11 cellular contexts compared by ENCODE assay signal in the genomic region with DNA sequence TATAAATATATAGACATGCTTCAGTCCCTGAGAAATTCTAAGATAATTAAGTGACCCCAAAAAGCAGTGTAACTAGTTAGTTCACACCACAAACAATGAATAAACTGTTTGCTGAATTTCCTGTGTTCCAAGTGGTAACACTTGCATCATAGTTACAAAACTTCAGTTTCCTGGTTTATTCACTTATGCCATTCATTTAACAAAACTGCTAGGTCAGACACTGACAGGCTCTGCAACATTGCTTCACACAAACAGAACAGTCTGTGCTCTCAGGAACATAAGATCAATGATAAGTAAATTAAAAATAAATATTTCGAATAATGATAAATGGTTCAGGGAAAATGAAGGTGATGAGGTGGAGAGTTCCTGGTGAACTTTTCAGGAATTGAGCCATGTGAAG.
DNase-seq lines count a peak whose midpoint lies in the region; ATAC-seq, FAIRE-seq and TF ChIP-seq lines count a peak whose summit lies in the region.
"Had no signal": no experiment of that assay in that cellular context is flagged by ENCODE, and none has a peak within 500 bp of the region (broad histone marks: within the 10 kb centered on the region; RNA-seq: fewer than 3 reads in every experiment).

No MANE protein-coding gene starts in this region.

- no peak for TF ChIP-seq RAD21 in GM12878 (IDR thresholded peaks at IDR 0.05; ENCODE audit: insufficient read depth, low read depth, low read length)

- H3K9ac ChIP-seq in GM12878 (ENCODE audit: control insufficient read depth, insufficient read depth, low read length): no peak overlapping the region

- POLR2A ChIA-PET in activated CD8-positive, alpha-beta T cell treated with anti-CD3 and anti-CD28 coated beads for 36 hours (lab: Charles Lee): no interaction called here
- POLR2A ChIA-PET in activated CD8-positive, alpha-beta T cell treated with anti-CD3 and anti-CD28 coated beads, Interleukin-2, amount 10 ng/mL, durations not matched to agents 7 days and 5 days (lab: Charles Lee): interaction anchor here (0.5 kb wide), 1 partner anchor 29 kb away, joined by 3 read pairs; no protein-coding TSS in a partner anchor
- POLR2A ChIA-PET in GM12878 (lab: Charles Lee): interaction anchor here (1.0 kb wide), 1 partner anchor 7 kb away, joined by 3 read pairs; no protein-coding TSS in a partner anchor

- no TSS peak for BruUV-seq in GM12878 (replicated peaks; lab: Mats Ljungman, UMichigan)

- no peaks in the 10 kb centered on the region for H3K79me2 ChIP-seq in GM12878 (ENCODE audit: control insufficient read depth, insufficient read depth, low read length)
- no peaks in the 10 kb centered on the region for H3K79me2 ChIP-seq in hepatocyte

- in situ Hi-C loops in GM12878 (cut with MboI): no loop called here

- H3K9me3 ChIP-seq in GM12878 (replicated peaks; ENCODE audit: control insufficient read depth, insufficient read depth, low read length): peaks cover 3% of the 10 kb centered on the region; the same call in 2 of the 3 replicates
- H3K9me3 ChIP-seq in hepatocyte (ENCODE audit: low read depth): no peaks in the 10 kb centered on the region
- H3K9me3 ChIP-seq in thoracic aorta: peaks cover 7% of the 10 kb centered on the region
- peaks cover 6% of the 10 kb centered on the region for H3K9me3 ChIP-seq in WERI-Rb-1 (ENCODE audit: severe bottlenecking)
- no peaks in the 10 kb centered on the region for H3K9me3 ChIP-seq in prostate gland

- peaks cover 55% of the 10 kb centered on the region for H3K4me1 Mint-ChIP-seq in activated CD8-positive, alpha-beta T cell treated with anti-CD3 and anti-CD28 coated beads for 36 hours (ENCODE audit: low read depth)
- H3K4me1 Mint-ChIP-seq in activated CD8-positive, alpha-beta T cell treated with anti-CD3 and anti-CD28 coated beads, Interleukin-2, amount 10 ng/mL, durations not matched to agents 7 days and 5 days (ENCODE audit: low read depth): no peaks in the 10 kb centered on the region
- H3K4me1 Mint-ChIP-seq: central memory CD8-positive, alpha-beta T cell had no signal

- intact Hi-C loops in activated CD8-positive, alpha-beta T cell treated with anti-CD3 and anti-CD28 coated beads for 36 hours (cut with micrococcal nuclease): no loop called here
- intact Hi-C loops in GM12878 (cut with micrococcal nuclease; ENCODE audit: unreplicated experiment) (no loop called here), prostate gland (cut with DNase I) (no loop called here)

- CTCF ChIA-PET in activated CD8-positive, alpha-beta T cell treated with anti-CD3 and anti-CD28 coated beads for 36 hours (lab: Charles Lee): no interaction called here
- CTCF ChIA-PET in activated CD8-positive, alpha-beta T cell treated with anti-CD3 and anti-CD28 coated beads, Interleukin-2, amount 10 ng/mL, durations not matched to agents 7 days and 5 days (lab: Charles Lee): no interaction called here
- CTCF ChIA-PET in GM12878 (lab: Yijun Ruan, JAX): no interaction called here

- no peaks in the 10 kb centered on the region for H3K4me1 ChIP-seq in GM12878 (ENCODE audit: control insufficient read depth, insufficient read depth, low read length)
- peaks cover 10% of the 10 kb centered on the region for H3K4me1 ChIP-seq in hepatocyte (ENCODE audit: insufficient read depth)
- peaks cover 11 to 26% of the 10 kb centered on the region in 2 donors for H3K4me1 ChIP-seq in thoracic aorta (ENCODE audit: control insufficient read depth in 1 of 2, low read depth in 2 of 2)
- peaks cover 4% of the 10 kb centered on the region for H3K4me1 ChIP-seq in prostate gland (replicated peaks)

- SMC1A ChIA-PET in GM12878 (lab: Charles Lee; ENCODE audit: uncharacterized antibody, unreplicated experiment): no interaction called here

- FAIRE-seq in GM12878 (lab: Jason Lieb, UNC): no peak
- FAIRE-seq: A204.1 had no signal

- DNase-seq in activated CD8-positive, alpha-beta T cell treated with anti-CD3 and anti-CD28 coated beads for 36 hours: no peak
- DNase-seq in activated CD8-positive, alpha-beta T cell treated with anti-CD3 and anti-CD28 coated beads, Interleukin-2, amount 10 ng/mL, durations not matched to agents 7 days and 5 days: no peak
- DNase-seq in GM12878 (ENCODE audit: low read depth, low spot score): no peak
- DNase-seq in hepatocyte (ENCODE audit: low spot score): peak; percentile 17
- DNase-seq in thoracic aorta (ENCODE audit: low spot score): no peak
- no peak for DNase-seq in WERI-Rb-1
- DNase-seq in cerebellar nuclear complex (lab: John Stamatoyannopoulos, UW): no peak
- DNase-seq in prostate gland (ENCODE audit: low spot score): no peak
- DNase-seq: activated CD8-positive, alpha-beta memory T cell treated with anti-CD3 and anti-CD28 coated beads, Interleukin-2, amount 50 U/mL, for 48 hours had no signal

- H3K36me3 ChIP-seq in GM12878 (ENCODE audit: control insufficient read depth in 2 of 2, insufficient read depth in 2 of 2, low read length in 1 of 2) (no peaks in the 10 kb centered on the region), hepatocyte (replicated peaks; ENCODE audit: insufficient read depth, low read depth) (no peaks in the 10 kb centered on the region), thoracic aorta (no peaks in the 10 kb centered on the region), WERI-Rb-1 (no peaks in the 10 kb centered on the region), prostate gland (no peaks in the 10 kb centered on the region)

- RAD21 ChIA-PET in GM12878 (lab: Charles Lee; ENCODE audit: unreplicated experiment): no interaction called here

- H3K9me2 ChIP-seq in hepatocyte (replicated peaks; ENCODE audit: insufficient read depth): no peaks in the 10 kb centered on the region

- H3K36me3 Mint-ChIP-seq in activated CD8-positive, alpha-beta T cell treated with anti-CD3 and anti-CD28 coated beads for 36 hours (ENCODE audit: low read depth): peaks cover 25% of the 10 kb centered on the region
- no peaks in the 10 kb centered on the region for H3K36me3 Mint-ChIP-seq in activated CD8-positive, alpha-beta T cell treated with anti-CD3 and anti-CD28 coated beads, Interleukin-2, amount 10 ng/mL, durations not matched to agents 7 days and 5 days (ENCODE audit: low read depth)

- no peak for TF ChIP-seq CTCF in activated CD8-positive, alpha-beta T cell treated with anti-CD3 and anti-CD28 coated beads for 36 hours (IDR thresholded peaks at IDR 0.05)
- no peak for TF ChIP-seq CTCF in GM12878 (IDR thresholded peaks at IDR 0.05 in 2 of 3, conservative IDR thresholded peaks at IDR 0.05 in 1 of 3; ENCODE audit: control insufficient read depth in 2 of 3, extremely low read depth in 1 of 3, insufficient read depth in 1 of 3, low read depth in 3 of 3, low read length in 3 of 3)
- no peak for TF ChIP-seq CTCF in hepatocyte (IDR thresholded peaks at IDR 0.05; ENCODE audit: poor library complexity)
- no peak for TF ChIP-seq CTCF in thoracic aorta (IDR thresholded peaks at IDR 0.05)
- no peak for TF ChIP-seq CTCF in WERI-Rb-1 (IDR thresholded peaks at IDR 0.05; ENCODE audit: low read depth, low read length)
- TF ChIP-seq CTCF in prostate gland (IDR thresholded peaks at IDR 0.05): no peak

- no peaks in the 10 kb centered on the region for H4K20me1 ChIP-seq in GM12878 (ENCODE audit: control insufficient read depth, insufficient read depth)
- no peaks in the 10 kb centered on the region for H4K20me1 ChIP-seq in hepatocyte (ENCODE audit: insufficient read depth, poor library complexity, severe bottlenecking)

- H3K27me3 Mint-ChIP-seq in activated CD8-positive, alpha-beta T cell treated with anti-CD3 and anti-CD28 coated beads for 36 hours: peaks cover 14% of the 10 kb centered on the region
- H3K27me3 Mint-ChIP-seq in activated CD8-positive, alpha-beta T cell treated with anti-CD3 and anti-CD28 coated beads, Interleukin-2, amount 10 ng/mL, durations not matched to agents 7 days and 5 days (ENCODE audit: low read depth): no peaks in the 10 kb centered on the region

- peaks cover 27% of the 10 kb centered on the region for H3K9me3 Mint-ChIP-seq in activated CD8-positive, alpha-beta T cell treated with anti-CD3 and anti-CD28 coated beads for 36 hours
- peaks cover 12% of the 10 kb centered on the region for H3K9me3 Mint-ChIP-seq in activated CD8-positive, alpha-beta T cell treated with anti-CD3 and anti-CD28 coated beads, Interleukin-2, amount 10 ng/mL, durations not matched to agents 7 days and 5 days (ENCODE audit: insufficient read depth)

- no peak for TF ChIP-seq EP300 in GM12878 (IDR thresholded peaks at IDR 0.05; ENCODE audit: borderline replicate concordance in 1 of 2, control insufficient read depth in 1 of 2, low read depth in 2 of 2, low read length in 2 of 2)

- ATAC-seq in activated CD8-positive, alpha-beta T cell treated with anti-CD3 and anti-CD28 coated beads for 36 hours: no peak
- ATAC-seq in activated CD8-positive, alpha-beta T cell treated with anti-CD3 and anti-CD28 coated beads, Interleukin-2, amount 10 ng/mL, durations not matched to agents 7 days and 5 days: no peak
- ATAC-seq in GM12878: peak; percentile 40; the same call in 1 of the 3 replicates
- ATAC-seq in thoracic aorta (ENCODE audit: insufficient number of reproducible peaks, low FRiP score, low read depth): peak; percentile 32

- H3K27me3 ChIP-seq in GM12878 (replicated peaks in 1 of 2; ENCODE audit: control insufficient read depth in 2 of 2, insufficient read depth in 2 of 2, low read length in 1 of 2) (no peaks in the 10 kb centered on the region), hepatocyte (no peaks in the 10 kb centered on the region), thoracic aorta (replicated peaks; ENCODE audit: insufficient read depth) (no peaks in the 10 kb centered on the region), WERI-Rb-1 (ENCODE audit: insufficient read depth, low read depth, severe bottlenecking) (no peaks in the 10 kb centered on the region), prostate gland (replicated peaks; ENCODE audit: insufficient read depth) (no peaks in the 10 kb centered on the region)

- H3K4me3 ChIP-seq in GM12878 (no peak overlapping the region), hepatocyte (no peak overlapping the region), thoracic aorta (no peak overlapping the region), WERI-Rb-1 (ENCODE audit: low read depth, low read length) (no peak overlapping the region), prostate gland (no peak overlapping the region)

- 35% methylated on average over 1 of the region's 1 CpG for WGBS in GM12878 (ENCODE audit: insufficient coverage, insufficient replicate concordance, low lambda C conversion rate, missing lambda C conversion rate)
- 75% methylated on average over 1 of the region's 1 CpG for WGBS in hepatocyte (ENCODE audit: low lambda C conversion rate, missing lambda C conversion rate)
- 42% methylated on average over 1 of the region's 1 CpG for WGBS in prostate gland

- H3K27ac ChIP-seq in GM12878 (ENCODE audit: control insufficient read depth, insufficient read depth) (no peak overlapping the region), hepatocyte (peak overlapping the region; percentile 43), thoracic aorta (no peak overlapping the region), WERI-Rb-1 (no peak overlapping the region), prostate gland (peak overlapping the region in 1 of 2 donors; percentile 33)

- H3K4me2 ChIP-seq in GM12878 (ENCODE audit: control insufficient read depth, insufficient read depth): no peak overlapping the region
- no peak overlapping the region for H3K4me2 ChIP-seq in hepatocyte

- no peak overlapping the region for H3K4me3 Mint-ChIP-seq in activated CD8-positive, alpha-beta T cell treated with anti-CD3 and anti-CD28 coated beads for 36 hours
- H3K4me3 Mint-ChIP-seq in activated CD8-positive, alpha-beta T cell treated with anti-CD3 and anti-CD28 coated beads, Interleukin-2, amount 10 ng/mL, durations not matched to agents 7 days and 5 days: no peak overlapping the region
- H3K4me3 Mint-ChIP-seq: central memory CD8-positive, alpha-beta T cell had no signal

- H3K27ac Mint-ChIP-seq in activated CD8-positive, alpha-beta T cell treated with anti-CD3 and anti-CD28 coated beads for 36 hours: peak overlapping the region; percentile 91
- no peak overlapping the region for H3K27ac Mint-ChIP-seq in activated CD8-positive, alpha-beta T cell treated with anti-CD3 and anti-CD28 coated beads, Interleukin-2, amount 10 ng/mL, durations not matched to agents 7 days and 5 days

- TF ChIP-seq POLR2A in GM12878 (IDR thresholded peaks at IDR 0.05; ENCODE audit: low read depth, low read length): no peak
- no peak for TF ChIP-seq POLR2A in prostate gland (IDR thresholded peaks at IDR 0.05)

- H2AFZ ChIP-seq in GM12878 (ENCODE audit: control insufficient read depth, low read depth, low read length) (no peak overlapping the region), hepatocyte (no peak overlapping the region)

Comparison
In these comparisons a context has a peak if more than half of its experiments do, and no peak if none do; other contexts are left out.
1. ATAC-seq: peak in GM12878 (single experiment) and thoracic aorta (single experiment); none in activated CD8-positive, alpha-beta T cell treated with anti-CD3 and anti-CD28 coated beads for 36 hours (single experiment) and activated CD8-positive, alpha-beta T cell treated with anti-CD3 and anti-CD28 coated beads, Interleukin-2, amount 10 ng/mL, durations not matched to agents 7 days and 5 days (single experiment).